Comparison of ENCODE assay signal across 8 cellular contexts in genomic region chr1:39409055-39409816, GRCh38.
DNase-seq lines count a peak whose midpoint lies in the region; ATAC-seq and TF ChIP-seq lines count a peak whose summit lies in the region.

No MANE protein-coding gene starts in this region.

- no peaks in the 10 kb centered on the region for H3K27me3 Mint-ChIP-seq in CD4-positive, CD25-positive, alpha-beta regulatory T cell
- H3K27me3 Mint-ChIP-seq in activated T-cell treated with anti-CD3 and anti-CD28 coated beads, Interleukin-2, amount 50 U/mL, for 72 hours (ENCODE audit: low read depth) = no peaks in the 10 kb centered on the region
- peaks cover 2% of the 10 kb centered on the region for H3K27me3 Mint-ChIP-seq in neural progenitor cell (ENCODE audit: insufficient read depth, low read depth)

- H3K36me3 Mint-ChIP-seq in CD4-positive, CD25-positive, alpha-beta regulatory T cell = peaks cover 8% of the 10 kb centered on the region
- H3K36me3 Mint-ChIP-seq in activated T-cell treated with anti-CD3 and anti-CD28 coated beads, Interleukin-2, amount 50 U/mL, for 72 hours (ENCODE audit: insufficient read depth in 2 of 2) = peaks cover 2 to 3% of the 10 kb centered on the region in 2 donors
- peaks cover 16% of the 10 kb centered on the region for H3K36me3 Mint-ChIP-seq in neural progenitor cell

- no peaks in the 10 kb centered on the region for H3K27me3 ChIP-seq in CD4-positive, CD25-positive, alpha-beta regulatory T cell (ENCODE audit: control insufficient read depth, insufficient read depth, low read length)
- no peaks in the 10 kb centered on the region for H3K27me3 ChIP-seq in gastroesophageal sphincter
- no peaks in the 10 kb centered on the region for H3K27me3 ChIP-seq in neural progenitor cell

- peak overlapping the region; percentile 73 for H3K4me3 ChIP-seq in CD4-positive, CD25-positive, alpha-beta regulatory T cell (ENCODE audit: low read depth, low read length)
- H3K4me3 ChIP-seq in gastroesophageal sphincter = peak overlapping the region; percentile 63 to 82
- H3K4me3 ChIP-seq in neural progenitor cell = peak overlapping the region; percentile 90

- peak; percentile 52 to 70 for TF ChIP-seq POLR2A in gastroesophageal sphincter (IDR thresholded peaks at IDR 0.05)

- peak overlapping the region; percentile 32 to 87 (median 82) for H3K27ac Mint-ChIP-seq in CD4-positive, CD25-positive, alpha-beta regulatory T cell
- no peak overlapping the region for H3K27ac Mint-ChIP-seq in activated T-cell treated with anti-CD3 and anti-CD28 coated beads, Interleukin-2, amount 50 U/mL, for 72 hours
- peak overlapping the region; percentile 74 for H3K27ac Mint-ChIP-seq in neural progenitor cell

- peak in 2 of 3 donors; percentile 16 to 49 for DNase-seq in CD4-positive, CD25-positive, alpha-beta regulatory T cell
- DNase-seq in M059J (ENCODE audit: low read depth) (peak; percentile 78), neural progenitor cell (ENCODE audit: low spot score) (peak; percentile 67), GM19238 (ENCODE audit: insufficient read length, low spot score) (no peak), NOMO-1 treated with dmso at 0.1 percent for 144 hours (lab: John Stamatoyannopoulos, UW; ENCODE audit: unreplicated experiment) (no peak)
- DNase-seq in activated T-cell treated with anti-CD3 and anti-CD28 coated beads, Interleukin-2, amount 50 U/mL, for 72 hours = no peak

- TF ChIP-seq EP300 in gastroesophageal sphincter (IDR thresholded peaks at IDR 0.05) = no peak

- peak overlapping the region; percentile 94 for H3K4me2 ChIP-seq in neural progenitor cell

- peaks cover 48% of the 10 kb centered on the region for H3F3A ChIP-seq in neural progenitor cell (ENCODE audit: low read depth)

- no peaks in the 10 kb centered on the region for H3K9me3 Mint-ChIP-seq in CD4-positive, CD25-positive, alpha-beta regulatory T cell
- no peaks in the 10 kb centered on the region for H3K9me3 Mint-ChIP-seq in activated T-cell treated with anti-CD3 and anti-CD28 coated beads, Interleukin-2, amount 50 U/mL, for 72 hours
- H3K9me3 Mint-ChIP-seq in neural progenitor cell = peaks cover 2% of the 10 kb centered on the region

- no peaks in the 10 kb centered on the region for H3K9me3 ChIP-seq in CD4-positive, CD25-positive, alpha-beta regulatory T cell (ENCODE audit: control insufficient read depth in 2 of 2, low read length in 2 of 2)
- H3K9me3 ChIP-seq in gastroesophageal sphincter = no peaks in the 10 kb centered on the region
- no peaks in the 10 kb centered on the region for H3K9me3 ChIP-seq in neural progenitor cell (ENCODE audit: low read depth)

- TF ChIP-seq CTCF in gastroesophageal sphincter (IDR thresholded peaks at IDR 0.05) (peak in 1 of 4 experiments; percentile 5), neural progenitor cell (IDR thresholded peaks at IDR 0.05) (no peak)

- no peak overlapping the region for H2AFZ ChIP-seq in neural progenitor cell (replicated peaks)

- peaks cover 51% of the 10 kb centered on the region for H3K79me2 ChIP-seq in neural progenitor cell (ENCODE audit: low read depth)

- WGBS in gastroesophageal sphincter (ENCODE audit: low coverage in 1 of 2), 2 donors = 0% methylated on average over 1 to 2 of the region's 71 CpGs

- H4K20me1 ChIP-seq in neural progenitor cell (ENCODE audit: low read depth) = peaks cover 71% of the 10 kb centered on the region

- peaks cover 3% of the 10 kb centered on the region for H3K36me3 ChIP-seq in CD4-positive, CD25-positive, alpha-beta regulatory T cell (ENCODE audit: control insufficient read depth, insufficient read depth, low read length)
- peaks cover 0 to 14% of the 10 kb centered on the region in 2 donors for H3K36me3 ChIP-seq in gastroesophageal sphincter
- no peaks in the 10 kb centered on the region for H3K36me3 ChIP-seq in neural progenitor cell

- peaks cover 42% of the 10 kb centered on the region for H3K4me1 ChIP-seq in CD4-positive, CD25-positive, alpha-beta regulatory T cell (ENCODE audit: control insufficient read depth, insufficient read depth, low read length, poor library complexity, severe bottlenecking)
- H3K4me1 ChIP-seq in gastroesophageal sphincter (peaks cover 16 to 88% (median 66%) of the 10 kb centered on the region in 3 donors), neural progenitor cell (peaks cover 54% of the 10 kb centered on the region)

- H3K9ac ChIP-seq in neural progenitor cell = peak overlapping the region; percentile 58

- H3K4me3 Mint-ChIP-seq in CD4-positive, CD25-positive, alpha-beta regulatory T cell = peak overlapping the region; percentile 72 to 94 (median 87)
- H3K4me3 Mint-ChIP-seq in activated T-cell treated with anti-CD3 and anti-CD28 coated beads, Interleukin-2, amount 50 U/mL, for 72 hours = peak overlapping the region; percentile 70 to 89
- peak overlapping the region; percentile 83 for H3K4me3 Mint-ChIP-seq in neural progenitor cell

- peak overlapping the region; percentile 57 for H3K27ac ChIP-seq in CD4-positive, CD25-positive, alpha-beta regulatory T cell (ENCODE audit: insufficient read depth, low read length, poor library complexity, severe bottlenecking)
- H3K27ac ChIP-seq in gastroesophageal sphincter (peak overlapping the region; percentile 85 to 96 (median 93)), neural progenitor cell (peak overlapping the region; percentile 50)

- ATAC-seq in CD4-positive, CD25-positive, alpha-beta regulatory T cell (ENCODE audit: low read depth in 2 of 2) = no peak
- peak; percentile 43 for ATAC-seq in GM19395 (IDR thresholded peaks at IDR 0.05; ENCODE audit: unreplicated experiment)
- ATAC-seq in activated T-cell treated with anti-CD3 and anti-CD28 coated beads, Interleukin-2, amount 50 U/mL, for 72 hours (replicated peaks in 1 of 2) = peak in 1 of 2 donors; percentile 35
- peak; percentile 2 for ATAC-seq in gastroesophageal sphincter

- peaks cover 31 to 75% (median 56%) of the 10 kb centered on the region in 4 donors for H3K4me1 Mint-ChIP-seq in CD4-positive, CD25-positive, alpha-beta regulatory T cell
- peaks cover 67% of the 10 kb centered on the region for H3K4me1 Mint-ChIP-seq in activated T-cell treated with anti-CD3 and anti-CD28 coated beads, Interleukin-2, amount 50 U/mL, for 72 hours (ENCODE audit: low read depth)
- H3K4me1 Mint-ChIP-seq in neural progenitor cell = peaks cover 73% of the 10 kb centered on the region

Comparison
In these comparisons a context has a peak if more than half of its experiments do, and no peak if none do; other contexts are left out.
1. ATAC-seq: peak in GM19395 (single experiment) and gastroesophageal sphincter (single experiment); none in CD4-positive, CD25-positive, alpha-beta regulatory T cell (0 of 2).
2. DNase-seq: peak in CD4-positive, CD25-positive, alpha-beta regulatory T cell (2 of 3), M059J (single experiment) and neural progenitor cell (single experiment); none in activated T-cell treated with anti-CD3 and anti-CD28 coated beads, Interleukin-2, amount 50 U/mL, for 72 hours (0 of 2), GM19238 (single experiment) and NOMO-1 treated with dmso at 0.1 percent for 144 hours (single experiment).
3. Peak in every context shown above with its lines, with median percentiles within 50 percentile points of each other: H3K27ac ChIP-seq, H3K4me3 ChIP-seq and H3K4me3 Mint-ChIP-seq.